Comparison of ENCODE assay signal across 8 cellular contexts in the genomic region with DNA sequence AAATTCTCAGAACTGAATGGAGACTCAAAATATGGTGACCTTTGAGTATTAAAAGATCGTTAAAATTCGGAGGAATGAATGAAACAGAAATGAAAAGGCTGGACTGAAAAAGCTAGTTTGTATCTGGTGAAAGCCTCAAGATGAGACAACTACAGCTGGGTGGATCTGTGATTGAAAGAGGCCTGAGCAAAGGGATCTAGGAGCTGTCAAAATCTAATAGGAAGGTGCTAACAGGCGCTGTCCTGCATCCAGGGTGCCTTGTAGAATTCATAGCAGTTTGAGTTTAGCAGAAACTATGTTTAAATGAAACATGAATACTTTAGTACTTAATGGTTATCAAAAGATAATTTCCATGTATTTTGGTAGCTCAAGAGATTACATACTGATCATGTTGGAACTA. TPM values are rescaled to one million over a fixed set of nuclear protein-coding genes. Genes with fewer than 3 reads are reported as not detected.
DNase-seq lines count a peak whose midpoint lies in the region; ATAC-seq and TF ChIP-seq lines count a peak whose summit lies in the region.

No MANE protein-coding gene starts in this region.

- H3K4me1 Mint-ChIP-seq in activated CD4-positive, alpha-beta T cell treated with anti-CD3 and anti-CD28 coated beads, Interleukin-2, amount 10 ng/mL, durations not matched to agents 7 days and 5 days = peaks cover 53% of the 10 kb centered on the region
- peaks cover 40% of the 10 kb centered on the region for H3K4me1 Mint-ChIP-seq in activated naive CD8-positive, alpha-beta T cell treated with anti-CD3 and anti-CD28 coated beads, Interleukin-2, amount 10 ng/mL, durations not matched to agents 7 days and 5 days

- no peaks in the 10 kb centered on the region for H3K27me3 Mint-ChIP-seq in activated CD4-positive, alpha-beta T cell treated with anti-CD3 and anti-CD28 coated beads, Interleukin-2, amount 10 ng/mL, durations not matched to agents 7 days and 5 days
- H3K27me3 Mint-ChIP-seq in activated naive CD8-positive, alpha-beta T cell treated with anti-CD3 and anti-CD28 coated beads, Interleukin-2, amount 10 ng/mL, durations not matched to agents 7 days and 5 days = no peaks in the 10 kb centered on the region

- H3K27ac ChIP-seq in thoracic aorta = peak overlapping the region; percentile 86 to 87

- TF ChIP-seq CTCF in kidney epithelial cell (IDR thresholded peaks at IDR 0.05; ENCODE audit: insufficient read depth, low read length, poor library complexity, severe bottlenecking) = no peak
- TF ChIP-seq CTCF in thoracic aorta (IDR thresholded peaks at IDR 0.05) = no peak

- H3K36me3 ChIP-seq in kidney epithelial cell (ENCODE audit: control insufficient read depth, insufficient read depth, low read length) (no peaks in the 10 kb centered on the region), thoracic aorta (no peaks in the 10 kb centered on the region)

- H3K9me3 ChIP-seq in thoracic aorta = no peaks in the 10 kb centered on the region

- POLR2A ChIA-PET in activated CD4-positive, alpha-beta T cell treated with anti-CD3 and anti-CD28 coated beads, Interleukin-2, amount 10 ng/mL, durations not matched to agents 7 days and 5 days (lab: Charles Lee) = no interaction called here
- POLR2A ChIA-PET in activated naive CD8-positive, alpha-beta T cell treated with anti-CD3 and anti-CD28 coated beads, Interleukin-2, amount 10 ng/mL, durations not matched to agents 7 days and 5 days (lab: Charles Lee) = interaction anchor here (1.1 to 3.5 kb wide), 4 partner anchors 17 to 134 kb away, joined by 3 to 20 read pairs (median 8); partner anchors contain the start of gene WDR25

- H3K9me3 Mint-ChIP-seq in activated CD4-positive, alpha-beta T cell treated with anti-CD3 and anti-CD28 coated beads, Interleukin-2, amount 10 ng/mL, durations not matched to agents 7 days and 5 days = no peaks in the 10 kb centered on the region
- no peaks in the 10 kb centered on the region for H3K9me3 Mint-ChIP-seq in activated naive CD8-positive, alpha-beta T cell treated with anti-CD3 and anti-CD28 coated beads, Interleukin-2, amount 10 ng/mL, durations not matched to agents 7 days and 5 days

- CTCF ChIA-PET in activated CD4-positive, alpha-beta T cell treated with anti-CD3 and anti-CD28 coated beads, Interleukin-2, amount 10 ng/mL, durations not matched to agents 7 days and 5 days (lab: Charles Lee) = interaction anchor here (1.0 to 2.4 kb wide), 9 partner anchors 9 to 48 kb away, joined by 3 to 11 read pairs (median 6); no protein-coding TSS in a partner anchor

- H3K27me3 ChIP-seq in kidney epithelial cell (ENCODE audit: control insufficient read depth, insufficient read depth, low read length) = no peaks in the 10 kb centered on the region
- no peaks in the 10 kb centered on the region for H3K27me3 ChIP-seq in thoracic aorta (replicated peaks; ENCODE audit: insufficient read depth)

- peaks cover 40% of the 10 kb centered on the region for H3K36me3 Mint-ChIP-seq in activated CD4-positive, alpha-beta T cell treated with anti-CD3 and anti-CD28 coated beads, Interleukin-2, amount 10 ng/mL, durations not matched to agents 7 days and 5 days (ENCODE audit: low read depth)
- peaks cover 25% of the 10 kb centered on the region for H3K36me3 Mint-ChIP-seq in activated naive CD8-positive, alpha-beta T cell treated with anti-CD3 and anti-CD28 coated beads, Interleukin-2, amount 10 ng/mL, durations not matched to agents 7 days and 5 days

- peak overlapping the region; percentile 92 for H3K27ac Mint-ChIP-seq in activated CD4-positive, alpha-beta T cell treated with anti-CD3 and anti-CD28 coated beads, Interleukin-2, amount 10 ng/mL, durations not matched to agents 7 days and 5 days
- peak overlapping the region; percentile 89 for H3K27ac Mint-ChIP-seq in activated naive CD8-positive, alpha-beta T cell treated with anti-CD3 and anti-CD28 coated beads, Interleukin-2, amount 10 ng/mL, durations not matched to agents 7 days and 5 days

- no peak for ATAC-seq in activated naive CD8-positive, alpha-beta T cell treated with anti-CD3 and anti-CD28 coated beads, Interleukin-2, amount 10 ng/mL, durations not matched to agents 7 days and 5 days (ENCODE audit: low read depth)
- ATAC-seq in thoracic aorta (ENCODE audit: insufficient number of reproducible peaks, low FRiP score, low read depth) (no peak), HG03095 (IDR thresholded peaks at IDR 0.05; ENCODE audit: unreplicated experiment) (no peak), GM18505 (IDR thresholded peaks at IDR 0.05; ENCODE audit: unreplicated experiment) (no peak)

- DNase-seq in activated CD4-positive, alpha-beta T cell treated with anti-CD3 and anti-CD28 coated beads, Interleukin-2, amount 10 ng/mL, durations not matched to agents 7 days and 5 days = no peak
- DNase-seq in activated CD4-positive, alpha-beta T cell treated with anti-CD3 and anti-CD28 coated beads, Interleukin-2, amount 50 U/mL, for 48 hours = no peak
- no peak for DNase-seq in activated naive CD8-positive, alpha-beta T cell treated with anti-CD3 and anti-CD28 coated beads, Interleukin-2, amount 10 ng/mL, durations not matched to agents 7 days and 5 days
- DNase-seq in kidney epithelial cell (ENCODE audit: low read depth) (no peak), thoracic aorta (ENCODE audit: low spot score) (no peak), NCI-H1105 treated with DMSO at 0.1 percent for 48 hours (lab: John Stamatoyannopoulos, UW) (no peak)

- H3K4me3 ChIP-seq in kidney epithelial cell (ENCODE audit: low read depth, low read length) = peak overlapping the region; percentile 87
- H3K4me3 ChIP-seq in thoracic aorta = peak overlapping the region; percentile 84

- peak overlapping the region; percentile 94 for H3K4me3 Mint-ChIP-seq in activated CD4-positive, alpha-beta T cell treated with anti-CD3 and anti-CD28 coated beads, Interleukin-2, amount 10 ng/mL, durations not matched to agents 7 days and 5 days
- peak overlapping the region; percentile 87 for H3K4me3 Mint-ChIP-seq in activated naive CD8-positive, alpha-beta T cell treated with anti-CD3 and anti-CD28 coated beads, Interleukin-2, amount 10 ng/mL, durations not matched to agents 7 days and 5 days

- H3K4me1 ChIP-seq in thoracic aorta (ENCODE audit: control insufficient read depth in 1 of 2, low read depth in 2 of 2) = peaks cover 48 to 59% of the 10 kb centered on the region in 2 donors

- no peak for TF ChIP-seq POLR2A in GM18505 (IDR thresholded peaks at IDR 0.05; ENCODE audit: borderline replicate concordance, extremely low read depth, insufficient read depth, insufficient read length)

RNA-seq across cellular contexts. Expression of gene YY1, which starts 2.3 kb away (rescaled TPM):
- 100 to 1,000 TPM in 1 of 2 experiments, 10 to 100 TPM in 1; 95.0 to 107 TPM for total RNA-seq in activated CD4-positive, alpha-beta T cell treated with anti-CD3 and anti-CD28 coated beads, Interleukin-2, amount 10 ng/mL, durations not matched to agents 7 days and 5 days
- 10 to 100 TPM; 86.4 to 89.6 TPM for total RNA-seq in activated naive CD8-positive, alpha-beta T cell treated with anti-CD3 and anti-CD28 coated beads, Interleukin-2, amount 10 ng/mL, durations not matched to agents 7 days and 5 days
- total RNA-seq in kidney epithelial cell (40.9 and 46.4 TPM in 2 replicates), thoracic aorta (10 to 100 TPM; 42.8 to 52.3 TPM)
